In genomic region chr6:34531580-34532201, GRCh38 we compare ENCODE assay signal across 11 cellular contexts. TPM values are rescaled to one million over a fixed set of nuclear protein-coding genes. Genes with fewer than 3 reads are reported as not detected.
DNase-seq lines count a peak whose midpoint lies in the region; ATAC-seq and TF ChIP-seq lines count a peak whose summit lies in the region.
"Had no signal": no experiment of that assay in that cellular context is flagged by ENCODE, and none has a peak within 500 bp of the region (broad histone marks: within the 10 kb centered on the region; RNA-seq: fewer than 3 reads in every experiment).

No MANE protein-coding gene starts in this region.

- peak overlapping the region in 1 of 2 donors; percentile 44 for H3K27ac ChIP-seq in thoracic aorta
- H3K27ac ChIP-seq in SK-N-SH (ENCODE audit: low read depth in 2 of 2, low read length in 1 of 2) = no peak overlapping the region
- H3K27ac ChIP-seq: left lung had no signal

- H3K9ac ChIP-seq in SK-N-SH = no peak overlapping the region

- H3F3A ChIP-seq in SK-N-SH (replicated peaks; ENCODE audit: insufficient read depth) = no peaks in the 10 kb centered on the region

- H3K4me3 ChIP-seq in thoracic aorta (peak overlapping the region; percentile 50), SK-N-SH (ENCODE audit: low read depth in 2 of 2, low read length in 1 of 2) (no peak overlapping the region)
- H3K4me3 ChIP-seq: left lung had no signal

- no peaks in the 10 kb centered on the region for H3K9me3 ChIP-seq in thoracic aorta
- H3K9me3 ChIP-seq in SK-N-SH = no peaks in the 10 kb centered on the region
- H3K9me3 ChIP-seq: left lung had no signal

- no peak overlapping the region for H3K4me2 ChIP-seq in SK-N-SH

- no peak for TF ChIP-seq RAD21 in SK-N-SH (IDR thresholded peaks at IDR 0.05; ENCODE audit: low read length)

- H3K79me2 ChIP-seq in SK-N-SH (ENCODE audit: insufficient read depth) = no peaks in the 10 kb centered on the region

- H2AFZ ChIP-seq in SK-N-SH (ENCODE audit: low read depth) = no peak overlapping the region

- CTCF ChIA-PET in SK-N-SH (lab: Yijun Ruan, JAX) = interaction anchor here (1.2 kb wide), 1 partner anchor 78 kb away, joined by 4 read pairs; no protein-coding TSS in a partner anchor

- no peaks in the 10 kb centered on the region for H3K36me3 ChIP-seq in thoracic aorta
- H3K36me3 ChIP-seq in SK-N-SH (replicated peaks in 1 of 2; ENCODE audit: control insufficient read depth in 1 of 2, insufficient read depth in 2 of 2, low read length in 1 of 2) = no peaks in the 10 kb centered on the region
- H3K36me3 ChIP-seq: left lung had no signal

- H3K9me2 ChIP-seq in SK-N-SH = no peaks in the 10 kb centered on the region

- no peaks in the 10 kb centered on the region for H4K20me1 ChIP-seq in SK-N-SH (ENCODE audit: insufficient read depth)

- no peak for TF ChIP-seq EP300 in SK-N-SH (IDR thresholded peaks at IDR 0.05; ENCODE audit: borderline replicate concordance in 1 of 2, low read depth in 1 of 2, low read length in 1 of 2)

- peak; percentile 9 for DNase-seq in activated naive CD4-positive, alpha-beta T cell treated with Interleukin-2 at 50 U/mL for 16 hours
- DNase-seq in activated naive CD4-positive, alpha-beta T cell (lab: John Stamatoyannopoulos, UW) = no peak
- DNase-seq in central memory CD4-positive, alpha-beta T cell = peak; percentile 46
- DNase-seq in kidney tubule cell (ENCODE audit: low spot score) (peak; percentile 43), thoracic aorta (ENCODE audit: low spot score) (peak; percentile 11), middle frontal gyrus (ENCODE audit: extremely low spot score, low spot score) (no peak), SK-N-SH (no peak)
- DNase-seq: NCI-H187 treated with DMSO at 0.1 percent for 48 hours had no signal

- ATAC-seq in thoracic aorta (ENCODE audit: insufficient number of reproducible peaks, low FRiP score, low read depth) (no peak), GM21423 (IDR thresholded peaks at IDR 0.05; ENCODE audit: unreplicated experiment) (no peak)
- ATAC-seq: left lung had no signal

- WGBS in SK-N-SH (ENCODE audit: low lambda C conversion rate) = 96% methylated on average over 15 of the region's 29 CpGs

- H3K4me1 ChIP-seq in thoracic aorta (ENCODE audit: control insufficient read depth in 1 of 2, low read depth in 2 of 2) (peaks cover 0 to under 1% of the 10 kb centered on the region in 2 donors), SK-N-SH (ENCODE audit: control insufficient read depth in 1 of 2, insufficient read depth in 2 of 2, low read depth in 1 of 2, low read length in 1 of 2) (peaks cover 2 to 15% of the 10 kb centered on the region in 2 experiments; a peak in 1 of 4 replicates)

- POLR2A ChIA-PET in SK-N-SH (lab: Yijun Ruan, JAX) = no interaction called here

- TF ChIP-seq CTCF in thoracic aorta (IDR thresholded peaks at IDR 0.05) (no peak), SK-N-SH (IDR thresholded peaks at IDR 0.05) (no peak)

- H3K27me3 ChIP-seq in thoracic aorta (replicated peaks; ENCODE audit: insufficient read depth) = no peaks in the 10 kb centered on the region
- H3K27me3 ChIP-seq in SK-N-SH (ENCODE audit: insufficient read depth) = no peaks in the 10 kb centered on the region
- H3K27me3 ChIP-seq: left lung had no signal

TF ChIP-seq in SK-N-SH, 30 proteins besides CTCF, POLR2A, EP300 and RAD21:
- TF ChIP-seq REST (IDR thresholded peaks at IDR 0.05; ENCODE audit: low read depth, low read length) (no peak), EZH2phosphoT487 (IDR thresholded peaks at IDR 0.05; ENCODE audit: borderline replicate concordance, low read depth) (no peak), ELF1 (IDR thresholded peaks at IDR 0.05) (no peak), CHD2 (IDR thresholded peaks at IDR 0.05; ENCODE audit: low read length, partially characterized antibody) (no peak), FOXM1 (IDR thresholded peaks at IDR 0.05; ENCODE audit: low read depth) (no peak), PBX3 (IDR thresholded peaks at IDR 0.05) (no peak), FOSL2 (IDR thresholded peaks at IDR 0.05; ENCODE audit: borderline replicate concordance, low read depth) (no peak)

RNA-seq across cellular contexts. Expression of gene SPDEF, which starts 24.4 kb away (rescaled TPM):
- total RNA-seq in thoracic aorta = not detected
- 0.03 and 0.10 TPM in 2 replicates for polyA plus RNA-seq in SK-N-SH (2012; rRNA removed)
- 0.01 TPM in 1 of 2 replicates, not detected in the other for polyA plus RNA-seq in SK-N-SH (2012; cell fraction: cytosol; rRNA removed)
- polyA plus RNA-seq in SK-N-SH (2012; cell fraction: nucleus; rRNA removed) = 0.23 and 0.27 TPM in 2 replicates
- total RNA-seq: CD8-positive, alpha-beta memory T cell had no signal
- polyA plus RNA-seq: CD8-positive, alpha-beta memory T cell had no signal

Comparison
In these comparisons a context has a peak if more than half of its experiments do, and no peak if none do; other contexts are left out.
1. DNase-seq: peak in activated naive CD4-positive, alpha-beta T cell treated with Interleukin-2 at 50 U/mL for 16 hours (single experiment), central memory CD4-positive, alpha-beta T cell (single experiment), kidney tubule cell (single experiment) and thoracic aorta (single experiment); none in activated naive CD4-positive, alpha-beta T cell (0 of 4), middle frontal gyrus (single experiment) and SK-N-SH (single experiment).